8 cellular contexts compared by ENCODE assay signal in genomic region chr16:29157051-29157923, GRCh38.
A peak's percentile ranks its signal among the peaks of the same experiment; 100 is the strongest.
DNase-seq lines count a peak whose midpoint lies in the region; ATAC-seq and TF ChIP-seq lines count a peak whose summit lies in the region.
"Not testable (repeated sequence)": the region's sequence is repeated elsewhere in the genome, so short reads cannot be mapped to it uniquely, and the experiment has no call there.

No MANE protein-coding gene starts in this region.

- BruUV-seq in mammary epithelial cell (replicated peaks; lab: Mats Ljungman, UMichigan) = not testable (repeated sequence)

- H3K27ac ChIP-seq in mammary epithelial cell (ENCODE audit: insufficient read depth, low read depth, low read length) = peak overlapping the region; percentile 86
- H3K27ac ChIP-seq in liver (ENCODE audit: low read depth in 1 of 2, low read length in 2 of 2) = peak overlapping the region; percentile 71 to 73
- H3K27ac ChIP-seq in aorta (ENCODE audit: low read depth in 1 of 2, low read length in 2 of 2) = not testable (repeated sequence)

- dilution Hi-C loops in mammary epithelial cell (cut with HindIII; ENCODE audit: low sequenced_read_pairs) = not testable (repeated sequence)

- H3K9ac ChIP-seq in mammary epithelial cell (ENCODE audit: insufficient read depth, low read length) = peak overlapping the region; percentile 40
- not testable (repeated sequence) for H3K9ac ChIP-seq in liver (ENCODE audit: low read depth in 1 of 2, low read length in 2 of 2)

- in situ Hi-C loops in mammary epithelial cell (cut with MboI; ENCODE audit: low sequenced_read_pairs in 2 of 2) = not testable (repeated sequence)

- H3K4me3 ChIP-seq in NB4 (ENCODE audit: low read depth, low read length) = peak overlapping the region; percentile 46
- H3K4me3 ChIP-seq in mammary epithelial cell (replicated peaks in 1 of 3; ENCODE audit: insufficient read depth in 1 of 3, low read depth in 2 of 3, low read length in 3 of 3); liver (ENCODE audit: low read depth in 1 of 3, low read length in 3 of 3); aorta (ENCODE audit: low read length in 2 of 2): not testable (repeated sequence)
- peak overlapping the region; percentile 22 for H3K4me3 ChIP-seq in fibroblast of the aortic adventitia (ENCODE audit: low read depth, low read length)

- not testable (repeated sequence) for H4K20me1 ChIP-seq in mammary epithelial cell (ENCODE audit: insufficient read depth, low read length)

- POLR2A ChIA-PET in activated CD4-positive, alpha-beta T cell treated with anti-CD3 and anti-CD28 coated beads for 36 hours (lab: Charles Lee) = not testable (repeated sequence)

- peak overlapping the region; percentile 80 for H3K27ac Mint-ChIP-seq in activated CD4-positive, alpha-beta T cell treated with anti-CD3 and anti-CD28 coated beads for 36 hours
- H3K27ac Mint-ChIP-seq in progenitor cell of endocrine pancreas = peak overlapping the region; percentile 8

- not testable (repeated sequence) for TF ChIP-seq CTCF in NB4 (IDR thresholded peaks at IDR 0.05; ENCODE audit: low read depth, low read length); mammary epithelial cell (conservative IDR thresholded peaks at IDR 0.05 in 1 of 2, IDR thresholded peaks at IDR 0.05 in 1 of 2; ENCODE audit: extremely low read depth in 1 of 2, insufficient read depth in 1 of 2, low read depth in 1 of 2, low read length in 2 of 2); progenitor cell of endocrine pancreas (IDR thresholded peaks at IDR 0.05; ENCODE audit: unreplicated experiment)
- peak; percentile 31 for TF ChIP-seq CTCF in fibroblast of the aortic adventitia (IDR thresholded peaks at IDR 0.05; ENCODE audit: insufficient read depth, low read length)
- TF ChIP-seq CTCF in liver (IDR thresholded peaks at IDR 0.05; ENCODE audit: low read depth, low read length, missing input control) = peak; percentile 13

- ATAC-seq in activated CD4-positive, alpha-beta T cell treated with anti-CD3 and anti-CD28 coated beads for 36 hours = peak; percentile 63
- peak; percentile 79 for ATAC-seq in aorta (ENCODE audit: low FRiP score)

- H3K36me3 ChIP-seq in mammary epithelial cell (ENCODE audit: insufficient read depth, low read length); liver (ENCODE audit: control insufficient read depth in 4 of 4, insufficient read depth in 3 of 4, low read depth in 1 of 4, low read length in 3 of 4); aorta (ENCODE audit: control insufficient read depth in 1 of 2, insufficient read depth in 2 of 2, low read length in 1 of 2): not testable (repeated sequence)

- H3K9me3 Mint-ChIP-seq in activated CD4-positive, alpha-beta T cell treated with anti-CD3 and anti-CD28 coated beads for 36 hours (ENCODE audit: low read depth); progenitor cell of endocrine pancreas (ENCODE audit: low read depth): not testable (repeated sequence)

- intact Hi-C loops in activated CD4-positive, alpha-beta T cell treated with anti-CD3 and anti-CD28 coated beads for 36 hours (cut with DNase I, micrococcal nuclease); mammary epithelial cell (cut with micrococcal nuclease); aorta (cut with DNase I): not testable (repeated sequence)

- H3K4me2 ChIP-seq in mammary epithelial cell (ENCODE audit: insufficient read depth, low read depth, low read length) = peak overlapping the region; percentile 50

- H3K4me1 ChIP-seq in mammary epithelial cell (ENCODE audit: insufficient read depth, low read length) = peaks cover 14% of the 10 kb centered on the region
- not testable (repeated sequence) for H3K4me1 ChIP-seq in liver (ENCODE audit: control insufficient read depth in 4 of 4, insufficient read depth in 4 of 4, low read length in 3 of 4); aorta (ENCODE audit: control insufficient read depth in 1 of 2, insufficient read depth in 2 of 2, low read length in 2 of 2)

- H3K36me3 Mint-ChIP-seq in activated CD4-positive, alpha-beta T cell treated with anti-CD3 and anti-CD28 coated beads for 36 hours (ENCODE audit: low read depth) = peaks cover 17% of the 10 kb centered on the region
- not testable (repeated sequence) for H3K36me3 Mint-ChIP-seq in progenitor cell of endocrine pancreas (ENCODE audit: insufficient read depth)

- not testable (repeated sequence) for H3K79me2 ChIP-seq in mammary epithelial cell (ENCODE audit: insufficient read depth, low read length)

- peak in 1 of 2 donors; percentile 28 for TF ChIP-seq RAD21 in liver (IDR thresholded peaks at IDR 0.05)

- H3K27me3 ChIP-seq in mammary epithelial cell (ENCODE audit: insufficient read depth, low read length); liver (ENCODE audit: control insufficient read depth in 4 of 4, insufficient read depth in 4 of 4, low read length in 3 of 4); aorta (ENCODE audit: control insufficient read depth in 1 of 2, insufficient read depth in 2 of 2, low read length in 1 of 2): not testable (repeated sequence)

- TF ChIP-seq POLR2A in NB4 (IDR thresholded peaks at IDR 0.05; ENCODE audit: extremely low read depth, insufficient read length) = not testable (repeated sequence)

- CTCF ChIA-PET in activated CD4-positive, alpha-beta T cell treated with anti-CD3 and anti-CD28 coated beads for 36 hours (lab: Charles Lee); mammary epithelial cell (lab: Charles Lee; ENCODE audit: low non-redundant PET): not testable (repeated sequence)

- not testable (repeated sequence) for H3K27me3 Mint-ChIP-seq in activated CD4-positive, alpha-beta T cell treated with anti-CD3 and anti-CD28 coated beads for 36 hours; progenitor cell of endocrine pancreas

- peak; percentile 81 for DNase-seq in GM03348 (ENCODE audit: low spot score)
- DNase-seq in NB4 (ENCODE audit: low read depth) = peak; percentile 89
- DNase-seq in activated CD4-positive, alpha-beta T cell treated with anti-CD3 and anti-CD28 coated beads for 36 hours = peak; percentile 32
- peak; percentile 87 for DNase-seq in mammary epithelial cell
- peak; percentile 98 for DNase-seq in fibroblast of the aortic adventitia (ENCODE audit: low read depth)
- not testable (repeated sequence) for DNase-seq in progenitor cell of endocrine pancreas (ENCODE audit: low spot score, unreplicated experiment)
- peak in 1 of 2 donors; percentile 67 for DNase-seq in aorta

- WGBS in mammary epithelial cell (ENCODE audit: low coverage, missing lambda C conversion rate) = 54% methylated on average over 21 of the region's 22 CpGs
- 74% methylated on average over 22 of the region's 22 CpGs for WGBS in liver
- WGBS in aorta, 2 donors = 62 to 65% methylated on average over 22 of the region's 22 CpGs

- peak overlapping the region; percentile 78 for H2AFZ ChIP-seq in mammary epithelial cell (ENCODE audit: low read depth, low read length)

- not testable (repeated sequence) for H3K9me3 ChIP-seq in mammary epithelial cell (replicated peaks; ENCODE audit: insufficient read depth, low read length); liver (ENCODE audit: control insufficient read depth in 4 of 4, low read length in 3 of 4); aorta (ENCODE audit: control insufficient read depth, low read length)

- H3K4me1 Mint-ChIP-seq in activated CD4-positive, alpha-beta T cell treated with anti-CD3 and anti-CD28 coated beads for 36 hours = peaks cover 47% of the 10 kb centered on the region
- H3K4me1 Mint-ChIP-seq in progenitor cell of endocrine pancreas (ENCODE audit: low read depth) = peaks cover 10% of the 10 kb centered on the region

- not testable (repeated sequence) for H3K4me3 Mint-ChIP-seq in activated CD4-positive, alpha-beta T cell treated with anti-CD3 and anti-CD28 coated beads for 36 hours; progenitor cell of endocrine pancreas (ENCODE audit: low read depth)

TF ChIP-seq in liver, 16 proteins besides CTCF, POLR2A, EP300 and RAD21:
- TF ChIP-seq HNF4A (conservative IDR thresholded peaks at IDR 0.05) = peak in 1 of 2 donors; percentile 35
- peak in 1 of 2 donors; percentile 34 for TF ChIP-seq RXRA (IDR thresholded peaks at IDR 0.05)
- TF ChIP-seq REST (IDR thresholded peaks at IDR 0.05) = peak; percentile 11
- TF ChIP-seq JUND (IDR thresholded peaks at IDR 0.05) = peak; percentile 59 to 84
- peak; percentile 12 for TF ChIP-seq SP1 (IDR thresholded peaks at IDR 0.05)
TF ChIP-seq in liver: peak in this region for 5; not testable (repeated sequence) for 11.
